In genomic region chr1:10814312-10814711, GRCh38 we compare ENCODE assay signal across 25 cellular contexts.
"Had no signal": no experiment of that assay in that cellular context is flagged by ENCODE, and none has a peak within 500 bp of the region (broad histone marks: within the 10 kb centered on the region; RNA-seq: fewer than 3 reads in every experiment).

No MANE protein-coding gene starts in this region.

- H3K4me1 ChIP-seq: left lung had no signal

- FAIRE-seq: keratinocyte, TTC549 had no signal

- H3K9me3 ChIP-seq: left lung, ovary, prostate gland, suprapubic skin, transverse colon, vagina had no signal

- H3K36me3 ChIP-seq: left lung, ovary, prostate gland, suprapubic skin, transverse colon, vagina had no signal

- DNase-seq: activated B cell treated with CpG ODN at 0.5 μM for 24 hours; activated CD4-positive, alpha-beta T cell treated with anti-CD3 and anti-CD28 coated beads for 36 hours; activated CD4-positive, alpha-beta T cell treated with anti-CD3 and anti-CD28 coated beads, Interleukin-2, amount 50 U/mL, for 4 hours; activated CD8-positive, alpha-beta memory T cell treated with anti-CD3 and anti-CD28 coated beads for 24 hours; activated CD8-positive, alpha-beta memory T cell treated with anti-CD3 and anti-CD28 coated beads, Interleukin-2, amount 50 U/mL, for 4 hours; activated naive CD4-positive, alpha-beta T cell treated with anti-CD3 and anti-CD28 coated beads, Interleukin-2, amount 10 ng/mL, durations not matched to agents 7 days and 5 days; activated T-cell treated with anti-CD3 and anti-CD28 coated beads, Interleukin-2, amount 50 U/mL, for 4 hours; amygdala; cerebellar nuclear complex; cortex of kidney; left lung; naive thymus-derived CD4-positive, alpha-beta T cell; ovary; right cardiac atrium; stimulated activated CD4-positive, alpha-beta T cell treated with anti-CD3 and anti-CD28 coated beads, Interleukin-12 subunit alpha, Interleukin-12 subunit beta, amount 100 ng/mL, for 4 hours; stimulated activated naive CD8-positive, alpha-beta T cell treated with anti-CD3 and anti-CD28 coated beads, Interleukin-15, amount 100 ng/mL, for 72 hours; T-cell had no signal

- H3K4me3 ChIP-seq: left lung, lung, ovary, prostate gland, suprapubic skin, transverse colon, vagina had no signal

- H3K27ac ChIP-seq: epithelial cell of prostate, ovary, suprapubic skin, vagina had no signal

- H3K27me3 ChIP-seq: ovary, vagina had no signal
